Comparison of ENCODE assay signal across 23 cellular contexts in the genomic region with DNA sequence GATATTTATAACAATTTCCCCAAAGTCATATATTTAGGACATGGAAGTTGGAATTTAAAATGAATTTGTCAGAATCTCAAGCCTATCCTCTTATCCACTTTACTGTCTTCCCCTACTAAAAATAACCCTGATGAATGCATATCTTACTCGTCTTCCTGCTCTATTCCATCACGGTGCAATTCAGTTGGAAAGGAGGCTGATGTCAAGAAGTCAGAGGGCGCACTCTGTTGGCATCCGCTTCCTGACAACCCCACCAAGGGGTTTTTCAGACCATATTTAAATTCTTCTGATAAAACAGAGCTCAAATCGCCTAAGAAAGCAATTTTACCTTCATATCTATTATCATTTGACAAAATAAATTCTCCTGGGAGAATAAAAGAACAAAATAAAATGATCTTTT.
DNase-seq lines count a peak whose midpoint lies in the region; ATAC-seq and TF ChIP-seq lines count a peak whose summit lies in the region.
"Had no signal": no experiment of that assay in that cellular context is flagged by ENCODE, and none has a peak within 500 bp of the region (broad histone marks: within the 10 kb centered on the region; RNA-seq: fewer than 3 reads in every experiment).

No MANE protein-coding gene starts in this region.

- H3K36me3 Mint-ChIP-seq in GM23338 (ENCODE audit: low read depth) = no peaks in the 10 kb centered on the region
- H3K36me3 Mint-ChIP-seq: activated naive CD8-positive, alpha-beta T cell treated with anti-CD3 and anti-CD28 coated beads, Interleukin-2, amount 10 ng/mL, durations not matched to agents 7 days and 5 days; stimulated activated effector memory CD8-positive, alpha-beta T cell treated with anti-CD3 and anti-CD28 coated beads, Interleukin-12 subunit alpha, Interleukin-12 subunit beta, amount 100 ng/mL, for 72 hours had no signal

- no peak overlapping the region for H3K4me3 Mint-ChIP-seq in GM23338
- H3K4me3 Mint-ChIP-seq: activated CD8-positive, alpha-beta T cell treated with anti-CD3 and anti-CD28 coated beads, Interleukin-2, amount 10 ng/mL, durations not matched to agents 7 days and 5 days; activated naive CD8-positive, alpha-beta T cell treated with anti-CD3 and anti-CD28 coated beads, Interleukin-2, amount 10 ng/mL, durations not matched to agents 7 days and 5 days; central memory CD8-positive, alpha-beta T cell; stimulated activated effector memory CD8-positive, alpha-beta T cell treated with anti-CD3 and anti-CD28 coated beads, Interleukin-12 subunit alpha, Interleukin-12 subunit beta, amount 100 ng/mL, for 72 hours had no signal

- ATAC-seq in GM23338 (peak; percentile 38; the same call in 1 of the 3 replicates), Panc1 (no peak), GM21529 (IDR thresholded peaks at IDR 0.05; ENCODE audit: unreplicated experiment) (no peak), HG03045 (IDR thresholded peaks at IDR 0.05; ENCODE audit: unreplicated experiment) (no peak)
- ATAC-seq: activated CD8-positive, alpha-beta T cell treated with anti-CD3 and anti-CD28 coated beads, Interleukin-2, amount 10 ng/mL, durations not matched to agents 7 days and 5 days; lower lobe of right lung; stimulated activated effector memory CD8-positive, alpha-beta T cell treated with anti-CD3 and anti-CD28 coated beads, Interleukin-12 subunit alpha, Interleukin-12 subunit beta, amount 100 ng/mL, for 72 hours had no signal

- H3K4me1 ChIP-seq in A673 (ENCODE audit: insufficient read depth, low read length, poor library complexity, severe bottlenecking) (no peaks in the 10 kb centered on the region), GM23338 (ENCODE audit: insufficient read depth) (no peaks in the 10 kb centered on the region), Panc1 (ENCODE audit: control insufficient read depth, insufficient read depth, low read length) (no peaks in the 10 kb centered on the region), mesendoderm (ENCODE audit: control insufficient read depth, low read depth, low read length) (no peaks in the 10 kb centered on the region)
- H3K4me1 ChIP-seq: lower lobe of right lung, prostate gland, suprapubic skin had no signal

- H2AFZ ChIP-seq in GM23338 = no peak overlapping the region

- in situ Hi-C loops in Panc1 (cut with HindIII; ENCODE audit: low pct_unique_long_range_greater_than_20kb, low sequenced_read_pairs) = no loop called here

- no peak overlapping the region for H4K8ac ChIP-seq in mesendoderm (ENCODE audit: low read depth, low read length)

- no peak overlapping the region for H2AK5ac ChIP-seq in mesendoderm (ENCODE audit: low read length)

- no peak overlapping the region for H3K27ac Mint-ChIP-seq in GM23338
- H3K27ac Mint-ChIP-seq: activated CD8-positive, alpha-beta T cell treated with anti-CD3 and anti-CD28 coated beads, Interleukin-2, amount 10 ng/mL, durations not matched to agents 7 days and 5 days; activated naive CD8-positive, alpha-beta T cell treated with anti-CD3 and anti-CD28 coated beads, Interleukin-2, amount 10 ng/mL, durations not matched to agents 7 days and 5 days; stimulated activated effector memory CD8-positive, alpha-beta T cell treated with anti-CD3 and anti-CD28 coated beads, Interleukin-12 subunit alpha, Interleukin-12 subunit beta, amount 100 ng/mL, for 72 hours had no signal

- POLR2A ChIA-PET in A673 (lab: Charles Lee; ENCODE audit: low non-redundant PET) (no interaction called here), Panc1 (lab: Charles Lee) (no interaction called here)

- H3K79me1 ChIP-seq in mesendoderm (ENCODE audit: low read length) = no peaks in the 10 kb centered on the region

- intact Hi-C loops in A673 (cut with micrococcal nuclease; ENCODE audit: unreplicated experiment) (no loop called here), Panc1 (cut with micrococcal nuclease; ENCODE audit: unreplicated experiment) (no loop called here)

- no TSS peak for BruUV-seq in A673 (replicated peaks; lab: Mats Ljungman, UMichigan)
- no TSS peak for BruUV-seq in Panc1 (replicated peaks; lab: Mats Ljungman, UMichigan)

- no peak overlapping the region for H3K4ac ChIP-seq in mesendoderm (ENCODE audit: low read depth, low read length)

- H3K27me3 ChIP-seq in A673 (replicated peaks; ENCODE audit: insufficient read depth, low read depth, low read length, poor library complexity) (no peaks in the 10 kb centered on the region), GM23338 (ENCODE audit: insufficient read depth) (no peaks in the 10 kb centered on the region), Panc1 (ENCODE audit: control insufficient read depth, insufficient read depth, low read length) (no peaks in the 10 kb centered on the region), mesendoderm (ENCODE audit: insufficient read depth, low read length, poor library complexity) (no peaks in the 10 kb centered on the region)
- H3K27me3 ChIP-seq: BLaER1, suprapubic skin had no signal

- H3K9me2 ChIP-seq in GM23338 (ENCODE audit: insufficient read depth) = no peaks in the 10 kb centered on the region

- no peaks in the 10 kb centered on the region for H4K20me1 ChIP-seq in GM23338 (replicated peaks; ENCODE audit: insufficient read depth)
- H4K20me1 ChIP-seq: BLaER1 had no signal

- H3K9me3 Mint-ChIP-seq in GM23338 = no peaks in the 10 kb centered on the region

- H3K27me3 Mint-ChIP-seq in GM23338 (ENCODE audit: insufficient read depth, low read depth, poor library complexity) = no peaks in the 10 kb centered on the region
- H3K27me3 Mint-ChIP-seq: activated naive CD8-positive, alpha-beta T cell treated with anti-CD3 and anti-CD28 coated beads, Interleukin-2, amount 10 ng/mL, durations not matched to agents 7 days and 5 days; central memory CD8-positive, alpha-beta T cell had no signal

- TF ChIP-seq CTCF in A673 (conservative IDR thresholded peaks at IDR 0.05; ENCODE audit: low read depth, low read length) (no peak), GM23338 (conservative IDR thresholded peaks at IDR 0.05; ENCODE audit: low read depth in 2 of 2) (peak; percentile 31 to 65), Panc1 (IDR thresholded peaks at IDR 0.05) (peak; percentile 12; the same call in 1 of the 2 replicates)

- CTCF ChIA-PET in A673 (lab: Charles Lee) (no interaction called here), Panc1 (lab: Charles Lee) (no interaction called here)

- H2BK120ac ChIP-seq in mesendoderm (ENCODE audit: low read depth, low read length) = no peak overlapping the region

- no peak overlapping the region for H3K4me2 ChIP-seq in GM23338
- no peak overlapping the region for H3K4me2 ChIP-seq in mesendoderm (ENCODE audit: low read length)

- H3F3A ChIP-seq in GM23338 (replicated peaks; ENCODE audit: low read depth) = no peaks in the 10 kb centered on the region

- no peaks in the 10 kb centered on the region for H3K4me1 Mint-ChIP-seq in GM23338
- H3K4me1 Mint-ChIP-seq: activated naive CD8-positive, alpha-beta T cell treated with anti-CD3 and anti-CD28 coated beads, Interleukin-2, amount 10 ng/mL, durations not matched to agents 7 days and 5 days; central memory CD8-positive, alpha-beta T cell; stimulated activated effector memory CD8-positive, alpha-beta T cell treated with anti-CD3 and anti-CD28 coated beads, Interleukin-12 subunit alpha, Interleukin-12 subunit beta, amount 100 ng/mL, for 72 hours had no signal

- no peak overlapping the region for H4K5ac ChIP-seq in mesendoderm (ENCODE audit: low read length)

- no peak overlapping the region for H3K4me3 ChIP-seq in A673 (ENCODE audit: low read depth, low read length, poor library complexity, severe bottlenecking)
- no peak overlapping the region for H3K4me3 ChIP-seq in GM23338
- no peak overlapping the region for H3K4me3 ChIP-seq in Panc1 (ENCODE audit: low read depth in 2 of 2, low read length in 2 of 2)
- H3K4me3 ChIP-seq in mesendoderm (ENCODE audit: low read length) = no peak overlapping the region
- H3K4me3 ChIP-seq: BLaER1, lower lobe of right lung, prostate gland, suprapubic skin had no signal

- no peak overlapping the region for H2BK15ac ChIP-seq in mesendoderm (replicated peaks; ENCODE audit: low read depth)

- H3K9ac ChIP-seq in mesendoderm (ENCODE audit: low read length) = no peak overlapping the region
- H3K9ac ChIP-seq: BLaER1 had no signal

- H2BK5ac ChIP-seq in mesendoderm (ENCODE audit: low read length) = no peak overlapping the region

- no CpG with 5 or more reads among the region's 5 CpGs for WGBS in mesendoderm (ENCODE audit: extremely low coverage, insufficient coverage, low lambda C conversion rate)

- H3K23ac ChIP-seq in mesendoderm (ENCODE audit: low read length) = no peak overlapping the region

- no peak overlapping the region for H3K18ac ChIP-seq in mesendoderm (ENCODE audit: low read length)

- no peaks in the 10 kb centered on the region for H3K79me2 ChIP-seq in GM23338 (replicated peaks; ENCODE audit: insufficient read depth)
- no peaks in the 10 kb centered on the region for H3K79me2 ChIP-seq in mesendoderm (ENCODE audit: control insufficient read depth, insufficient read depth, low read length)

- H3K36me3 ChIP-seq in A673 (ENCODE audit: insufficient read depth, low read length, poor library complexity, severe bottlenecking) = no peaks in the 10 kb centered on the region
- no peaks in the 10 kb centered on the region for H3K36me3 ChIP-seq in GM23338 (ENCODE audit: insufficient read depth)
- H3K36me3 ChIP-seq in Panc1 (ENCODE audit: control insufficient read depth, insufficient read depth, low read length) = no peaks in the 10 kb centered on the region; the same call in 1 of the 2 replicates
- no peaks in the 10 kb centered on the region for H3K36me3 ChIP-seq in mesendoderm (ENCODE audit: control insufficient read depth, insufficient read depth, low read length)
- H3K36me3 ChIP-seq: BLaER1, lower lobe of right lung, prostate gland, suprapubic skin had no signal

- H3K56ac ChIP-seq in mesendoderm (ENCODE audit: low read length) = no peak overlapping the region

- no peak overlapping the region for H3K27ac ChIP-seq in A673 (ENCODE audit: low read depth, low read length, poor library complexity, severe bottlenecking)
- no peak overlapping the region for H3K27ac ChIP-seq in GM23338 (ENCODE audit: low read depth)
- H3K27ac ChIP-seq in Panc1 (ENCODE audit: low read length) = no peak overlapping the region
- H3K27ac ChIP-seq in mesendoderm (ENCODE audit: low read depth, low read length) = no peak overlapping the region
- H3K27ac ChIP-seq: BLaER1, lower lobe of right lung, prostate gland, suprapubic skin had no signal

- DNase-seq in A673 (ENCODE audit: low spot score) = peak; percentile 4
- peak; percentile 16 for DNase-seq in GM23338 (ENCODE audit: low spot score)
- DNase-seq in Panc1 (ENCODE audit: low read depth, low spot score) = no peak
- DNase-seq in mesendoderm = peak; percentile 21
- DNase-seq in stimulated activated CD8-positive, alpha-beta memory T cell treated with anti-CD3 and anti-CD28 coated beads, Interleukin-4, amount 100 ng/mL, for 48 hours = no peak
- no peak for DNase-seq in SIG-M5 treated with dmso at 0.1 percent for 504 hours (lab: John Stamatoyannopoulos, UW; ENCODE audit: unreplicated experiment)
- DNase-seq: activated CD4-positive, CD25-positive, alpha-beta regulatory T cell treated with anti-CD3 and anti-CD28 coated beads, Interleukin-2, amount 50 U/mL, for 72 hours; activated CD8-positive, alpha-beta T cell treated with anti-CD3 and anti-CD28 coated beads, Interleukin-2, amount 10 ng/mL, durations not matched to agents 7 days and 5 days; activated effector memory CD4-positive, alpha-beta T cell treated with anti-CD3 and anti-CD28 coated beads, Interleukin-2, amount 50 U/mL, for 16 hours; activated naive CD8-positive, alpha-beta T cell treated with anti-CD3 and anti-CD28 coated beads, Interleukin-2, amount 10 ng/mL, durations not matched to agents 7 days and 5 days; activated T-cell treated with anti-CD3 and anti-CD28 coated beads for 4 hours; EL; lower lobe of right lung; NCI-H187 treated with DMSO at 0.1 percent for 48 hours; NCI-H2227 treated with DMSO at 0.1 percent for 48 hours; stimulated activated CD4-positive, alpha-beta T cell treated with anti-CD3 and anti-CD28 coated beads, Interleukin-2, amount 100 ng/mL, for 24 hours had no signal

- no peaks in the 10 kb centered on the region for H3K9me3 ChIP-seq in A673 (ENCODE audit: low read depth, low read length, poor library complexity, severe bottlenecking)
- H3K9me3 ChIP-seq in Panc1 (ENCODE audit: control insufficient read depth, insufficient read depth, low read depth, low read length) = no peaks in the 10 kb centered on the region
- H3K9me3 ChIP-seq: BLaER1, lower lobe of right lung, prostate gland, suprapubic skin had no signal

Comparison
In these comparisons a context has a peak if more than half of its experiments do, and no peak if none do; other contexts are left out.
1. DNase-seq: peak in A673 (single experiment), GM23338 (single experiment) and mesendoderm (single experiment); none in Panc1 (single experiment), stimulated activated CD8-positive, alpha-beta memory T cell treated with anti-CD3 and anti-CD28 coated beads, Interleukin-4, amount 100 ng/mL, for 48 hours (single experiment) and SIG-M5 treated with dmso at 0.1 percent for 504 hours (single experiment).